1 cellular context compared by ENCODE assay signal in genomic region chr14:30988509-30988908, GRCh38.
TF ChIP-seq lines count a peak whose summit lies in the region.

No MANE protein-coding gene starts in this region.

TF ChIP-seq in IMR-90, 13 proteins besides CTCF, POLR2A, EP300 and RAD21:
- no peak for TF ChIP-seq RFX5 (IDR thresholded peaks at IDR 0.05; ENCODE audit: low read depth, low read length)
- TF ChIP-seq FOS (IDR thresholded peaks at IDR 0.05; ENCODE audit: low read depth, low read length): peak; percentile 8; the same call in 1 of the 2 replicates
TF ChIP-seq in IMR-90: peak in this region for 1.
